ENCODE assay signal across 1 cellular context in genomic region chr13:27182844-27183497, GRCh38.
TF ChIP-seq lines count a peak whose summit lies in the region.

No MANE protein-coding gene starts in this region.

TF ChIP-seq in SK-N-SH, 30 proteins besides CTCF, POLR2A, EP300 and RAD21 (continued from another document):
- TF ChIP-seq EZH2phosphoT487 (IDR thresholded peaks at IDR 0.05; ENCODE audit: borderline replicate concordance, low read depth) (no peak), NFIC (IDR thresholded peaks at IDR 0.05; ENCODE audit: borderline replicate concordance) (peak; percentile 97), SMC3 (IDR thresholded peaks at IDR 0.05; ENCODE audit: low read depth, low read length) (no peak), REST (IDR thresholded peaks at IDR 0.05; ENCODE audit: low read depth, low read length) (no peak), YY1 (IDR thresholded peaks at IDR 0.05; ENCODE audit: low read depth) (no peak), USF2 (IDR thresholded peaks at IDR 0.05; ENCODE audit: borderline replicate concordance, low read depth, low read length) (no peak)
TF ChIP-seq in SK-N-SH: peak in this region for 13.
